1 cellular context compared by ENCODE assay signal in the genomic region with DNA sequence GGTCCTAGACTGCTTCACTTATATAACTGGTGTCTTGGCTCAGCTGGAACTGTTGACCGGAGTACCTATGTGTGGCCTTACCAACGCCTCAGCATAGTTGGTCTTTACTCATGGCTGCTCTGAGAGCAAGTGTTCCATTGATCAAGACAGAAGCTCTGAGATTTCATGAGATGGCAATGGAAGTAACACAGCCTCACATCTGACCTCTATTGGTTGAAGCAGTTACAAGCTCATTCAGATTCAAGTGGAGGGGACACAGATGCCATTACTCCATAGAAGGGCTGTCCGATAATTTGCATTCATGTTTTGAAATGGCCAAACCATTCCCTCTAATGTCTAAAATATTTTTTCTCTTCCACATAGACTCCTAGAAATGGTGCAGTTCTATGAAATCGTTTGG.
TF ChIP-seq lines count a peak whose summit lies in the region.

No MANE protein-coding gene starts in this region.

TF ChIP-seq in K562, 482 proteins besides CTCF, POLR2A, EP300 and RAD21:
- no peak for TF ChIP-seq ILF3 (IDR thresholded peaks at IDR 0.05; ENCODE audit: borderline replicate concordance)
- TF ChIP-seq HNRNPH1 (optimal IDR thresholded peaks at IDR 0.05; ENCODE audit: low read depth, low read length) = no peak
